1 cellular context compared by ENCODE assay signal in the genomic region with DNA sequence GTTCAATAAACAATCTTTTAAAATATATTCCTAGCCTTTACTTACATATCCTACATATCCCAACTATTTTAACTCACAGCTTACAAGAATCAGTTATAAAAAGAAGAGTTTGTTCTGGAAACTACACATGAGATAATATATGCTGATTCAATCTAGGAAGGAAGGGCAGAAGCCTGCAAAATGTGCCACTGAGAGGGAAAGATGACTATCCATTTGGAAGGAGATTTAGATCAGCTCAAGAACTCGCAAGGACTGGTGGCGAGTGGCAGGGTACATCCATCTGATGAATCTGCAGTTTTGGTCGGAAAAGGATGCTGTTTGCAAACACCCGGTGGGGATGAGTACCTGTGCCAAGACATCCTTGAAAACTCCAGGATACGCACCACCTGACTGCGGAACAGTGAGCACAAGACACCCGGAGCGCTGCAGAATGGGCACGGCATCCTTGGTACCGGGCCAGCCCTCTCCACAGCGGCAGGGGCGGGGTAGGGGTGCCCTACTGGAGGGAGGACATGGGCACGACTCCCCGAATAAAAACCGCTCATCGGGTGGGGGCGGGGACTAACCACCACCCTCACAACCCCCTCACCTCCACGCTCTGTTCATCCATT.
A peak's percentile ranks its signal among the peaks of the same experiment; 100 is the strongest.
TF ChIP-seq lines count a peak whose summit lies in the region.

No MANE protein-coding gene starts in this region.

TF ChIP-seq in HepG2, 621 proteins besides CTCF, POLR2A, EP300 and RAD21 (continued from another document and continues in another):
- TF ChIP-seq ZNF337 (CRISPR knock-in tag; IDR thresholded peaks at IDR 0.05; ENCODE audit: borderline replicate concordance, low read depth) (peak; percentile 12; the same call in 1 of the 2 replicates), DMAP1 (CRISPR knock-in tag; IDR thresholded peaks at IDR 0.05) (no peak), ATF1 (CRISPR knock-in tag; IDR thresholded peaks at IDR 0.05) (no peak), SNAI1 (CRISPR knock-in tag; IDR thresholded peaks at IDR 0.05; ENCODE audit: borderline replicate concordance) (no peak), ZNF792 (CRISPR knock-in tag; IDR thresholded peaks at IDR 0.05) (no peak), RFX1 (IDR thresholded peaks at IDR 0.05) (no peak), SMARCE1 (IDR thresholded peaks at IDR 0.05; ENCODE audit: borderline replicate concordance) (no peak), ELF3 (CRISPR knock-in tag; IDR thresholded peaks at IDR 0.05) (no peak), ZNF816 (CRISPR knock-in tag; IDR thresholded peaks at IDR 0.05; ENCODE audit: borderline replicate concordance) (no peak), ZKSCAN8 (CRISPR knock-in tag; IDR thresholded peaks at IDR 0.05; ENCODE audit: borderline replicate concordance) (no peak), ZNF713 (CRISPR knock-in tag; IDR thresholded peaks at IDR 0.05) (no peak; the same call in 1 of the 2 replicates), MBD4 (IDR thresholded peaks at IDR 0.05; ENCODE audit: borderline replicate concordance, low read length) (no peak), ZNF709 (CRISPR knock-in tag; IDR thresholded peaks at IDR 0.05) (peak; percentile 28; the same call in 1 of the 2 replicates), ZNF777 (CRISPR knock-in tag; IDR thresholded peaks at IDR 0.05) (no peak), MATR3 (CRISPR knock-in tag; IDR thresholded peaks at IDR 0.05) (no peak), ZNF878 (CRISPR knock-in tag; IDR thresholded peaks at IDR 0.05) (no peak; the same call in 1 of the 2 replicates), SMAD3 (CRISPR knock-in tag; IDR thresholded peaks at IDR 0.05) (no peak), SAP130 (CRISPR knock-in tag; IDR thresholded peaks at IDR 0.05; ENCODE audit: low read depth) (no peak), GLI4 (CRISPR knock-in tag; IDR thresholded peaks at IDR 0.05; ENCODE audit: borderline replicate concordance) (no peak), ZBTB8A (CRISPR knock-in tag; IDR thresholded peaks at IDR 0.05; ENCODE audit: borderline replicate concordance, low read depth) (peak; percentile 20; the same call in 1 of the 2 replicates), RFXAP (CRISPR knock-in tag; IDR thresholded peaks at IDR 0.05; ENCODE audit: borderline replicate concordance) (no peak), CHD2 (IDR thresholded peaks at IDR 0.05; ENCODE audit: low read depth, low read length) (no peak), SIX4 (CRISPR knock-in tag; IDR thresholded peaks at IDR 0.05) (no peak), ZNF17 (CRISPR knock-in tag; IDR thresholded peaks at IDR 0.05) (no peak), ZC3H4 (CRISPR knock-in tag; IDR thresholded peaks at IDR 0.05; ENCODE audit: borderline replicate concordance) (no peak), PRPF4 (IDR thresholded peaks at IDR 0.05; ENCODE audit: low read depth, low read length, poor library complexity, severe bottlenecking) (no peak)
- TF ChIP-seq, protein P1, sequence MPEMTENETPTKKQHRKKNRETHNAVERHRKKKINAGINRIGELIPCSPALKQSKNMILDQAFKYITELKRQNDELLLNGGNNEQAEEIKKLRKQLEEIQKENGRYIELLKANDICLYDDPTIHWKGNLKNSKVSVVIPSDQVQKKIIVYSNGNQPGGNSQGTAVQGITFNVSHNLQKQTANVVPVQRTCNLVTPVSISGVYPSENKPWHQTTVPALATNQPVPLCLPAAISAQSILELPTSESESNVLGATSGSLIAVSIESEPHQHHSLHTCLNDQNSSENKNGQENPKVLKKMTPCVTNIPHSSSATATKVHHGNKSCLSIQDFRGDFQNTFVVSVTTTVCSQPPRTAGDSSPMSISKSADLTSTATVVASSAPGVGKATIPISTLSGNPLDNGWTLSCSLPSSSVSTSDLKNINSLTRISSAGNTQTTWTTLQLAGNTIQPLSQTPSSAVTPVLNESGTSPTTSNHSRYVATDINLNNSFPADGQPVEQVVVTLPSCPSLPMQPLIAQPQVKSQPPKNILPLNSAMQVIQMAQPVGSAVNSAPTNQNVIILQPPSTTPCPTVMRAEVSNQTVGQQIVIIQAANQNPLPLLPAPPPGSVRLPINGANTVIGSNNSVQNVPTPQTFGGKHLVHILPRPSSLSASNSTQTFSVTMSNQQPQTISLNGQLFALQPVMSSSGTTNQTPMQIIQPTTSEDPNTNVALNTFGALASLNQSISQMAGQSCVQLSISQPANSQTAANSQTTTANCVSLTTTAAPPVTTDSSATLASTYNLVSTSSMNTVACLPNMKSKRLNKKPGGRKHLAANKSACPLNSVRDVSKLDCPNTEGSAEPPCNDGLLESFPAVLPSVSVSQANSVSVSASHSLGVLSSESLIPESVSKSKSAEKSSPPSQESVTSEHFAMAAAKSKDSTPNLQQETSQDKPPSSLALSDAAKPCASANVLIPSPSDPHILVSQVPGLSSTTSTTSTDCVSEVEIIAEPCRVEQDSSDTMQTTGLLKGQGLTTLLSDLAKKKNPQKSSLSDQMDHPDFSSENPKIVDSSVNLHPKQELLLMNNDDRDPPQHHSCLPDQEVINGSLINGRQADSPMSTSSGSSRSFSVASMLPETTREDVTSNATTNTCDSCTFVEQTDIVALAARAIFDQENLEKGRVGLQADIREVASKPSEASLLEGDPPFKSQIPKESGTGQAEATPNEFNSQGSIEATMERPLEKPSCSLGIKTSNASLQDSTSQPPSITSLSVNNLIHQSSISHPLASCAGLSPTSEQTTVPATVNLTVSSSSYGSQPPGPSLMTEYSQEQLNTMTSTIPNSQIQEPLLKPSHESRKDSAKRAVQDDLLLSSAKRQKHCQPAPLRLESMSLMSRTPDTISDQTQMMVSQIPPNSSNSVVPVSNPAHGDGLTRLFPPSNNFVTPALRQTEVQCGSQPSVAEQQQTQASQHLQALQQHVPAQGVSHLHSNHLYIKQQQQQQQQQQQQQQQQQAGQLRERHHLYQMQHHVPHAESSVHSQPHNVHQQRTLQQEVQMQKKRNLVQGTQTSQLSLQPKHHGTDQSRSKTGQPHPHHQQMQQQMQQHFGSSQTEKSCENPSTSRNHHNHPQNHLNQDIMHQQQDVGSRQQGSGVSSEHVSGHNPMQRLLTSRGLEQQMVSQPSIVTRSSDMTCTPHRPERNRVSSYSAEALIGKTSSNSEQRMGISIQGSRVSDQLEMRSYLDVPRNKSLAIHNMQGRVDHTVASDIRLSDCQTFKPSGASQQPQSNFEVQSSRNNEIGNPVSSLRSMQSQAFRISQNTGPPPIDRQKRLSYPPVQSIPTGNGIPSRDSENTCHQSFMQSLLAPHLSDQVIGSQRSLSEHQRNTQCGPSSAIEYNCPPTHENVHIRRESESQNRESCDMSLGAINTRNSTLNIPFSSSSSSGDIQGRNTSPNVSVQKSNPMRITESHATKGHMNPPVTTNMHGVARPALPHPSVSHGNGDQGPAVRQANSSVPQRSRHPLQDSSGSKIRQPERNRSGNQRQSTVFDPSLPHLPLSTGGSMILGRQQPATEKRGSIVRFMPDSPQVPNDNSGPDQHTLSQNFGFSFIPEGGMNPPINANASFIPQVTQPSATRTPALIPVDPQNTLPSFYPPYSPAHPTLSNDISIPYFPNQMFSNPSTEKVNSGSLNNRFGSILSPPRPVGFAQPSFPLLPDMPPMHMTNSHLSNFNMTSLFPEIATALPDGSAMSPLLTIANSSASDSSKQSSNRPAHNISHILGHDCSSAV (CRISPR knock-in tag; IDR thresholded peaks at IDR 0.05; ENCODE audit: borderline replicate concordance), result no peak
- TF ChIP-seq, protein P2, sequence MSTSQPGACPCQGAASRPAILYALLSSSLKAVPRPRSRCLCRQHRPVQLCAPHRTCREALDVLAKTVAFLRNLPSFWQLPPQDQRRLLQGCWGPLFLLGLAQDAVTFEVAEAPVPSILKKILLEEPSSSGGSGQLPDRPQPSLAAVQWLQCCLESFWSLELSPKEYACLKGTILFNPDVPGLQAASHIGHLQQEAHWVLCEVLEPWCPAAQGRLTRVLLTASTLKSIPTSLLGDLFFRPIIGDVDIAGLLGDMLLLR (CRISPR knock-in tag; IDR thresholded peaks at IDR 0.05), result no peak
- TF ChIP-seq, protein P3, sequence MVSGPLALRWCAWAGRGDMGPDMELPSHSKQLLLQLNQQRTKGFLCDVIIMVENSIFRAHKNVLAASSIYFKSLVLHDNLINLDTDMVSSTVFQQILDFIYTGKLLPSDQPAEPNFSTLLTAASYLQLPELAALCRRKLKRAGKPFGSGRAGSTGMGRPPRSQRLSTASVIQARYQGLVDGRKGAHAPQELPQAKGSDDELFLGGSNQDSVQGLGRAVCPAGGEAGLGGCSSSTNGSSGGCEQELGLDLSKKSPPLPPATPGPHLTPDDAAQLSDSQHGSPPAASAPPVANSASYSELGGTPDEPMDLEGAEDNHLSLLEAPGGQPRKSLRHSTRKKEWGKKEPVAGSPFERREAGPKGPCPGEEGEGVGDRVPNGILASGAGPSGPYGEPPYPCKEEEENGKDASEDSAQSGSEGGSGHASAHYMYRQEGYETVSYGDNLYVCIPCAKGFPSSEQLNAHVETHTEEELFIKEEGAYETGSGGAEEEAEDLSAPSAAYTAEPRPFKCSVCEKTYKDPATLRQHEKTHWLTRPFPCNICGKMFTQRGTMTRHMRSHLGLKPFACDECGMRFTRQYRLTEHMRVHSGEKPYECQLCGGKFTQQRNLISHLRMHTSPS (CRISPR knock-in tag; IDR thresholded peaks at IDR 0.05; ENCODE audit: low read depth), result peak; percentile 62
- TF ChIP-seq, protein P4, sequence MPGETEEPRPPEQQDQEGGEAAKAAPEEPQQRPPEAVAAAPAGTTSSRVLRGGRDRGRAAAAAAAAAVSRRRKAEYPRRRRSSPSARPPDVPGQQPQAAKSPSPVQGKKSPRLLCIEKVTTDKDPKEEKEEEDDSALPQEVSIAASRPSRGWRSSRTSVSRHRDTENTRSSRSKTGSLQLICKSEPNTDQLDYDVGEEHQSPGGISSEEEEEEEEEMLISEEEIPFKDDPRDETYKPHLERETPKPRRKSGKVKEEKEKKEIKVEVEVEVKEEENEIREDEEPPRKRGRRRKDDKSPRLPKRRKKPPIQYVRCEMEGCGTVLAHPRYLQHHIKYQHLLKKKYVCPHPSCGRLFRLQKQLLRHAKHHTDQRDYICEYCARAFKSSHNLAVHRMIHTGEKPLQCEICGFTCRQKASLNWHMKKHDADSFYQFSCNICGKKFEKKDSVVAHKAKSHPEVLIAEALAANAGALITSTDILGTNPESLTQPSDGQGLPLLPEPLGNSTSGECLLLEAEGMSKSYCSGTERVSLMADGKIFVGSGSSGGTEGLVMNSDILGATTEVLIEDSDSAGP (CRISPR knock-in tag; IDR thresholded peaks at IDR 0.05; ENCODE audit: borderline replicate concordance), result no peak
- TF ChIP-seq, protein P5, sequence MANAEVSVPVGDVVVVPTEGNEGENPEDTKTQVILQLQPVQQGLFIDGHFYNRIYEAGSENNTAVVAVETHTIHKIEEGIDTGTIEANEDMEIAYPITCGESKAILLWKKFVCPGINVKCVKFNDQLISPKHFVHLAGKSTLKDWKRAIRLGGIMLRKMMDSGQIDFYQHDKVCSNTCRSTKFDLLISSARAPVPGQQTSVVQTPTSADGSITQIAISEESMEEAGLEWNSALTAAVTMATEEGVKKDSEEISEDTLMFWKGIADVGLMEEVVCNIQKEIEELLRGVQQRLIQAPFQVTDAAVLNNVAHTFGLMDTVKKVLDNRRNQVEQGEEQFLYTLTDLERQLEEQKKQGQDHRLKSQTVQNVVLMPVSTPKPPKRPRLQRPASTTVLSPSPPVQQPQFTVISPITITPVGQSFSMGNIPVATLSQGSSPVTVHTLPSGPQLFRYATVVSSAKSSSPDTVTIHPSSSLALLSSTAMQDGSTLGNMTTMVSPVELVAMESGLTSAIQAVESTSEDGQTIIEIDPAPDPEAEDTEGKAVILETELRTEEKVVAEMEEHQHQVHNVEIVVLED (CRISPR knock-in tag; IDR thresholded peaks at IDR 0.05; ENCODE audit: borderline replicate concordance), result no peak
- TF ChIP-seq, protein P6, sequence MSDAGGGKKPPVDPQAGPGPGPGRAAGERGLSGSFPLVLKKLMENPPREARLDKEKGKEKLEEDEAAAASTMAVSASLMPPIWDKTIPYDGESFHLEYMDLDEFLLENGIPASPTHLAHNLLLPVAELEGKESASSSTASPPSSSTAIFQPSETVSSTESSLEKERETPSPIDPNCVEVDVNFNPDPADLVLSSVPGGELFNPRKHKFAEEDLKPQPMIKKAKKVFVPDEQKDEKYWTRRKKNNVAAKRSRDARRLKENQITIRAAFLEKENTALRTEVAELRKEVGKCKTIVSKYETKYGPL (CRISPR knock-in tag; IDR thresholded peaks at IDR 0.05), result no peak
- TF ChIP-seq, protein P7, sequence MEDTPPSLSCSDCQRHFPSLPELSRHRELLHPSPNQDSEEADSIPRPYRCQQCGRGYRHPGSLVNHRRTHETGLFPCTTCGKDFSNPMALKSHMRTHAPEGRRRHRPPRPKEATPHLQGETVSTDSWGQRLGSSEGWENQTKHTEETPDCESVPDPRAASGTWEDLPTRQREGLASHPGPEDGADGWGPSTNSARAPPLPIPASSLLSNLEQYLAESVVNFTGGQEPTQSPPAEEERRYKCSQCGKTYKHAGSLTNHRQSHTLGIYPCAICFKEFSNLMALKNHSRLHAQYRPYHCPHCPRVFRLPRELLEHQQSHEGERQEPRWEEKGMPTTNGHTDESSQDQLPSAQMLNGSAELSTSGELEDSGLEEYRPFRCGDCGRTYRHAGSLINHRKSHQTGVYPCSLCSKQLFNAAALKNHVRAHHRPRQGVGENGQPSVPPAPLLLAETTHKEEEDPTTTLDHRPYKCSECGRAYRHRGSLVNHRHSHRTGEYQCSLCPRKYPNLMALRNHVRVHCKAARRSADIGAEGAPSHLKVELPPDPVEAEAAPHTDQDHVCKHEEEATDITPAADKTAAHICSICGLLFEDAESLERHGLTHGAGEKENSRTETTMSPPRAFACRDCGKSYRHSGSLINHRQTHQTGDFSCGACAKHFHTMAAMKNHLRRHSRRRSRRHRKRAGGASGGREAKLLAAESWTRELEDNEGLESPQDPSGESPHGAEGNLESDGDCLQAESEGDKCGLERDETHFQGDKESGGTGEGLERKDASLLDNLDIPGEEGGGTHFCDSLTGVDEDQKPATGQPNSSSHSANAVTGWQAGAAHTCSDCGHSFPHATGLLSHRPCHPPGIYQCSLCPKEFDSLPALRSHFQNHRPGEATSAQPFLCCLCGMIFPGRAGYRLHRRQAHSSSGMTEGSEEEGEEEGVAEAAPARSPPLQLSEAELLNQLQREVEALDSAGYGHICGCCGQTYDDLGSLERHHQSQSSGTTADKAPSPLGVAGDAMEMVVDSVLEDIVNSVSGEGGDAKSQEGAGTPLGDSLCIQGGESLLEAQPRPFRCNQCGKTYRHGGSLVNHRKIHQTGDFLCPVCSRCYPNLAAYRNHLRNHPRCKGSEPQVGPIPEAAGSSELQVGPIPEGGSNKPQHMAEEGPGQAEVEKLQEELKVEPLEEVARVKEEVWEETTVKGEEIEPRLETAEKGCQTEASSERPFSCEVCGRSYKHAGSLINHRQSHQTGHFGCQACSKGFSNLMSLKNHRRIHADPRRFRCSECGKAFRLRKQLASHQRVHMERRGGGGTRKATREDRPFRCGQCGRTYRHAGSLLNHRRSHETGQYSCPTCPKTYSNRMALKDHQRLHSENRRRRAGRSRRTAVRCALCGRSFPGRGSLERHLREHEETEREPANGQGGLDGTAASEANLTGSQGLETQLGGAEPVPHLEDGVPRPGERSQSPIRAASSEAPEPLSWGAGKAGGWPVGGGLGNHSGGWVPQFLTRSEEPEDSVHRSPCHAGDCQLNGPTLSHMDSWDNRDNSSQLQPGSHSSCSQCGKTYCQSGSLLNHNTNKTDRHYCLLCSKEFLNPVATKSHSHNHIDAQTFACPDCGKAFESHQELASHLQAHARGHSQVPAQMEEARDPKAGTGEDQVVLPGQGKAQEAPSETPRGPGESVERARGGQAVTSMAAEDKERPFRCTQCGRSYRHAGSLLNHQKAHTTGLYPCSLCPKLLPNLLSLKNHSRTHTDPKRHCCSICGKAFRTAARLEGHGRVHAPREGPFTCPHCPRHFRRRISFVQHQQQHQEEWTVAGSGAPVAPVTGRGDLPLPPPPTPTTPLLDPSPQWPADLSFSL (CRISPR knock-in tag; IDR thresholded peaks at IDR 0.05), result no peak; the same call in 1 of the 2 replicates
- TF ChIP-seq, protein P8, sequence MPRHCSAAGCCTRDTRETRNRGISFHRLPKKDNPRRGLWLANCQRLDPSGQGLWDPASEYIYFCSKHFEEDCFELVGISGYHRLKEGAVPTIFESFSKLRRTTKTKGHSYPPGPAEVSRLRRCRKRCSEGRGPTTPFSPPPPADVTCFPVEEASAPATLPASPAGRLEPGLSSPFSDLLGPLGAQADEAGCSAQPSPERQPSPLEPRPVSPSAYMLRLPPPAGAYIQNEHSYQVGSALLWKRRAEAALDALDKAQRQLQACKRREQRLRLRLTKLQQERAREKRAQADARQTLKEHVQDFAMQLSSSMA (CRISPR knock-in tag; IDR thresholded peaks at IDR 0.05), result no peak
